8 cellular contexts compared by ENCODE assay signal in the genomic region with DNA sequence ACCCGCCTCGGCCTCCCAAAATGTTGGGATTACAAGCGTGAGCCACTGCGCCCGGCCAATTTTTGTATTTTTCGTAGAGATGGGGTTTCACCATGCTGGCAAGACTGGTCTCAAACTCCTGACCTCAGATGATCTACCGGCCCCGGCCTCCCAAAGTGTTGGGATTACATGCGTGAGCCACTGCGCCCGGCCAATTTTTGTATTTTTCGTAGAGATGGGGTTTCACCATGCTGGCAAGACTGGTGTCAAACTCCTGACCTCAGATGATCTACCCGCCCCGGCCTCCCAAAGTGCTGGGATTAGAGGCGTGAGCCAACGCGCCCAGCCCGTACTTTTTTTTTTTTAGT. TPM values are rescaled to one million over a fixed set of nuclear protein-coding genes. Genes with fewer than 3 reads are reported as not detected.
A peak's percentile ranks its signal among the peaks of the same experiment; 100 is the strongest.
DNase-seq lines count a peak whose midpoint lies in the region; ATAC-seq and TF ChIP-seq lines count a peak whose summit lies in the region.
"Not testable (repeated sequence)": the region's sequence is repeated elsewhere in the genome, so short reads cannot be mapped to it uniquely, and the experiment has no call there.

No MANE protein-coding gene starts in this region.

- not testable (repeated sequence) for H3K9ac ChIP-seq in BLaER1; mammary epithelial cell (ENCODE audit: insufficient read depth, low read length); subcutaneous abdominal adipose tissue (ENCODE audit: low read length in 5 of 5)

- peak overlapping the region; percentile 99 to 100 (median 99) for H3K27ac Mint-ChIP-seq in nephron

- WGBS in mammary epithelial cell (ENCODE audit: low coverage, missing lambda C conversion rate), result 93% methylated on average over 5 of the region's 18 CpGs

- intact Hi-C loops in mammary epithelial cell (cut with micrococcal nuclease), result loop anchor here (1.0 kb wide), 2 partner anchors 12 to 36 kb away; partner anchors contain the start of gene OTUB1
- intact Hi-C loops in left ventricle myocardium inferior (cut with micrococcal nuclease), result not testable (repeated sequence)

- ATAC-seq in activated T-cell treated with anti-CD3 and anti-CD28 coated beads, Interleukin-2, amount 50 U/mL, for 4 hours, result not testable (repeated sequence)

- peaks cover 24% of the 10 kb centered on the region for H3K4me1 Mint-ChIP-seq in activated T-cell treated with anti-CD3 and anti-CD28 coated beads, Interleukin-2, amount 50 U/mL, for 4 hours (ENCODE audit: low read depth)
- H3K4me1 Mint-ChIP-seq in nephron, result peaks cover 26% of the 10 kb centered on the region

- H3K9me3 Mint-ChIP-seq in activated T-cell treated with anti-CD3 and anti-CD28 coated beads, Interleukin-2, amount 50 U/mL, for 4 hours; nephron: not testable (repeated sequence)

- DNase-seq in SJSA1 (ENCODE audit: low read depth in 1 of 2, low spot score in 2 of 2); activated T-cell treated with anti-CD3 and anti-CD28 coated beads, Interleukin-2, amount 50 U/mL, for 4 hours; mammary epithelial cell; left ventricle myocardium inferior: not testable (repeated sequence)

- H3K79me2 ChIP-seq in mammary epithelial cell (ENCODE audit: insufficient read depth, low read length), result peaks cover 41% of the 10 kb centered on the region

- peak overlapping the region; percentile 100 for H3K4me3 Mint-ChIP-seq in activated T-cell treated with anti-CD3 and anti-CD28 coated beads, Interleukin-2, amount 50 U/mL, for 4 hours
- H3K4me3 Mint-ChIP-seq in nephron, result peak overlapping the region; percentile 100

- POLR2A ChIA-PET in HEK293 (lab: Yijun Ruan, JAX), result interaction anchor here (0.6 to 1.3 kb wide), 11 partner anchors 8 to 451 kb away, joined by 3 to 11 read pairs (median 4); partner anchors contain the start of genes MACROD1, OTUB1 and STIP1

- H2AFZ ChIP-seq in mammary epithelial cell (ENCODE audit: low read depth, low read length), result peak overlapping the region; percentile 76

- H3K36me3 Mint-ChIP-seq in activated T-cell treated with anti-CD3 and anti-CD28 coated beads, Interleukin-2, amount 50 U/mL, for 4 hours (ENCODE audit: insufficient read depth); nephron (ENCODE audit: low read depth): not testable (repeated sequence)

- H3K27me3 Mint-ChIP-seq in activated T-cell treated with anti-CD3 and anti-CD28 coated beads, Interleukin-2, amount 50 U/mL, for 4 hours (ENCODE audit: low read depth); nephron (ENCODE audit: low read depth): not testable (repeated sequence)

- CTCF ChIA-PET in HEK293 (lab: Yijun Ruan, JAX), result interaction anchor here (0.6 to 1.4 kb wide), 2 partner anchors 27 to 180 kb away, joined by 3 read pairs; no protein-coding TSS in a partner anchor
- CTCF ChIA-PET in mammary epithelial cell (lab: Charles Lee; ENCODE audit: low non-redundant PET), result interaction anchor here (0.6 kb wide), 2 partner anchors 21 to 236 kb away, joined by 5 to 6 read pairs; no protein-coding TSS in a partner anchor

- H3K36me3 ChIP-seq in BLaER1, result peaks cover 22% of the 10 kb centered on the region
- peaks cover 0 to 14% of the 10 kb centered on the region in 2 experiments; a peak in 2 of 3 replicates for H3K36me3 ChIP-seq in HEK293 (ENCODE audit: control insufficient read depth in 2 of 2, insufficient read depth in 1 of 2, low read length in 2 of 2)
- H3K36me3 ChIP-seq in SJSA1, result peaks cover 35% of the 10 kb centered on the region
- not testable (repeated sequence) for H3K36me3 ChIP-seq in mammary epithelial cell (ENCODE audit: insufficient read depth, low read length); left ventricle myocardium inferior; subcutaneous abdominal adipose tissue (ENCODE audit: control insufficient read depth in 5 of 5, insufficient read depth in 5 of 5, low read length in 5 of 5)

- not testable (repeated sequence) for H3K9me3 ChIP-seq in BLaER1; HEK293 (ENCODE audit: control insufficient read depth, insufficient read depth, low read depth, low read length); SJSA1 (replicated peaks); mammary epithelial cell (replicated peaks; ENCODE audit: insufficient read depth, low read length); left ventricle myocardium inferior (replicated peaks); subcutaneous abdominal adipose tissue (ENCODE audit: control insufficient read depth in 5 of 5, low read length in 5 of 5)

- H3K27me3 ChIP-seq in BLaER1; SJSA1 (replicated peaks); mammary epithelial cell (ENCODE audit: insufficient read depth, low read length); left ventricle myocardium inferior (ENCODE audit: low read depth); subcutaneous abdominal adipose tissue (ENCODE audit: control insufficient read depth in 5 of 5, insufficient read depth in 4 of 5, low read length in 5 of 5): not testable (repeated sequence)

- not testable (repeated sequence) for TF ChIP-seq CTCF in HEK293 (tag by site-specific recombination; IDR thresholded peaks at IDR 0.05); mammary epithelial cell (conservative IDR thresholded peaks at IDR 0.05 in 1 of 2, IDR thresholded peaks at IDR 0.05 in 1 of 2; ENCODE audit: extremely low read depth in 1 of 2, insufficient read depth in 1 of 2, low read depth in 1 of 2, low read length in 2 of 2); left ventricle myocardium inferior (IDR thresholded peaks at IDR 0.05; ENCODE audit: borderline replicate concordance); nephron (IDR thresholded peaks at IDR 0.05; ENCODE audit: unreplicated experiment in 3 of 3)

- peak overlapping the region; percentile 69 for H3K4me2 ChIP-seq in BLaER1
- H3K4me2 ChIP-seq in mammary epithelial cell (ENCODE audit: insufficient read depth, low read depth, low read length), result not testable (repeated sequence)

- H3K4me3 ChIP-seq in BLaER1, result peak overlapping the region; percentile 84
- not testable (repeated sequence) for H3K4me3 ChIP-seq in HEK293 (ENCODE audit: low read depth, low read length)
- 0 out of 2 replicates have a peak overlapping the region, but pooled peaks have one; percentile 89 for H3K4me3 ChIP-seq in SJSA1
- peak overlapping the region in 1 of 3 experiments; percentile 22 for H3K4me3 ChIP-seq in mammary epithelial cell (replicated peaks in 1 of 3; ENCODE audit: insufficient read depth in 1 of 3, low read depth in 2 of 3, low read length in 3 of 3)
- H3K4me3 ChIP-seq in left ventricle myocardium inferior, result peak overlapping the region; percentile 79
- H3K4me3 ChIP-seq in subcutaneous abdominal adipose tissue (ENCODE audit: low read depth in 1 of 5, low read length in 5 of 5), result peak overlapping the region in 3 of 5 donors; percentile 34 to 94 (median 84)

- H3K27ac ChIP-seq in BLaER1 (peak overlapping the region; percentile 97; the same call in 1 of the 2 replicates), mammary epithelial cell (ENCODE audit: insufficient read depth, low read depth, low read length) (peak overlapping the region; percentile 45)
- H3K27ac ChIP-seq in HEK293 (ENCODE audit: extremely low read depth, low read depth, low read length); SJSA1; left ventricle myocardium inferior (replicated peaks); subcutaneous abdominal adipose tissue (ENCODE audit: low read depth, low read length): not testable (repeated sequence)

- not testable (repeated sequence) for BruUV-seq in mammary epithelial cell (replicated peaks; lab: Mats Ljungman, UMichigan)

- in situ Hi-C loops in mammary epithelial cell (cut with MboI; ENCODE audit: low sequenced_read_pairs in 2 of 2), result not testable (repeated sequence)

- dilution Hi-C loops in mammary epithelial cell (cut with HindIII; ENCODE audit: low sequenced_read_pairs), result not testable (repeated sequence)

- H3K4me1 ChIP-seq in BLaER1 (peaks cover 34% of the 10 kb centered on the region), SJSA1 (replicated peaks) (peaks cover 14% of the 10 kb centered on the region), left ventricle myocardium inferior (peaks cover 47% of the 10 kb centered on the region), subcutaneous abdominal adipose tissue (ENCODE audit: control insufficient read depth in 5 of 5, insufficient read depth in 5 of 5, low read length in 5 of 5) (peaks cover 0 to 21% (median 19%) of the 10 kb centered on the region in 5 donors)
- not testable (repeated sequence) for H3K4me1 ChIP-seq in HEK293 (ENCODE audit: control insufficient read depth, insufficient read depth, low read length); mammary epithelial cell (ENCODE audit: insufficient read depth, low read length)

- peaks cover 18% of the 10 kb centered on the region; the same call in 1 of the 2 replicates for H4K20me1 ChIP-seq in BLaER1
- not testable (repeated sequence) for H4K20me1 ChIP-seq in mammary epithelial cell (ENCODE audit: insufficient read depth, low read length)

RNA-seq across cellular contexts. Expression of gene COX8A, which starts 0.5 kb away (rescaled TPM):
- 1,062 and 2,110 TPM in 2 replicates for total RNA-seq in SJSA1 (2014; rRNA removed; shearing (Covaris generic))
- total RNA-seq in activated T-cell treated with anti-CD3 and anti-CD28 coated beads, Interleukin-2, amount 50 U/mL, for 4 hours, result 100 to 1,000 TPM; 315 to 320 (median 319) TPM
- total RNA-seq in mammary epithelial cell (100 to 1,000 TPM; 185 to 338 TPM), left ventricle myocardium inferior (920 TPM)
- 576 TPM for polyA plus RNA-seq in mammary epithelial cell
- 282 TPM for polyA minus RNA-seq in mammary epithelial cell

RNA-seq across cellular contexts. Expression of gene OTUB1, which starts 12.4 kb away (rescaled TPM):
- 35.6 and 69.7 TPM in 2 replicates for total RNA-seq in SJSA1 (2014; rRNA removed; shearing (Covaris generic))
- 100 to 1,000 TPM in 2 of 3 donors, 10 to 100 TPM in 1; 98.0 to 103 (median 101) TPM for total RNA-seq in activated T-cell treated with anti-CD3 and anti-CD28 coated beads, Interleukin-2, amount 50 U/mL, for 4 hours
- total RNA-seq in mammary epithelial cell (100 to 1,000 TPM in 1 of 2 donors, 10 to 100 TPM in 1; 48.0 to 101 TPM), left ventricle myocardium inferior (57.0 TPM)
- polyA plus RNA-seq in mammary epithelial cell, result 196 TPM
- 121 TPM for polyA minus RNA-seq in mammary epithelial cell

RNA-seq across cellular contexts. Expression of gene NAA40, which starts 35.1 kb away (rescaled TPM):
- 21.4 and 39.9 TPM in 2 replicates for total RNA-seq in SJSA1 (2014; rRNA removed; shearing (Covaris generic))
- 10 to 100 TPM; 12.1 to 16.9 (median 14.1) TPM for total RNA-seq in activated T-cell treated with anti-CD3 and anti-CD28 coated beads, Interleukin-2, amount 50 U/mL, for 4 hours
- 10 to 100 TPM; 16.3 to 20.2 TPM for total RNA-seq in mammary epithelial cell
- polyA plus RNA-seq in mammary epithelial cell, result 18.0 TPM
- 19.3 TPM for polyA minus RNA-seq in mammary epithelial cell
- 19.7 TPM for total RNA-seq in left ventricle myocardium inferior

RNA-seq across cellular contexts. Expression of gene RCOR2, which starts 56.9 kb away (rescaled TPM):
- 1.5 and 1.6 TPM in 2 replicates for total RNA-seq in SJSA1 (2014; rRNA removed; shearing (Covaris generic))
- total RNA-seq in activated T-cell treated with anti-CD3 and anti-CD28 coated beads, Interleukin-2, amount 50 U/mL, for 4 hours, result under 1 TPM in 2 of 3 donors, not detected in 1; 0.13 to 0.27 TPM
- under 1 TPM; 0.14 to 0.17 TPM for total RNA-seq in mammary epithelial cell
- polyA plus RNA-seq in mammary epithelial cell, result 0.08 TPM
- polyA minus RNA-seq in mammary epithelial cell, result not detected
- 10.5 TPM for total RNA-seq in left ventricle myocardium inferior
